29 cellular contexts compared by ENCODE assay signal in the genomic region with DNA sequence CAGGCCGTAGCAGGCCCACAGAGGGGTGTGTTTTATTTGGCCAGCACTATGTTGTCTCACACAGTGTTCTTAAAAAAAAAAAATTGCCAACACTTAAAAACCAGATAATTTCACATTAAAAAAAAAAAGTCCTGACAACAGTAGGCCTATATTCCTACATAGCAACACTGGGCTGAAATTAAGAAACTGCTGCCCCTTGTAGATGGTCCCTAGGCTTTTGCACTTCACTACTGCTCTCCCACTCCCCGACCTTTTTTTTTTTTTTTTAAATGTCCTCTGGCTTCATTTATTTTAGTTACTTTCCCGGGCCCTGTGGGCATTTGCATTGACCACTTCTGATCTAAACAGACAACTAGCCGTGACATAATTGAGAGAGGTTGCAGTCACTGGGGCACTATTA. TPM values are rescaled to one million over a fixed set of nuclear protein-coding genes. Genes with fewer than 3 reads are reported as not detected.
"Had no signal": no experiment of that assay in that cellular context is flagged by ENCODE, and none has a peak within 500 bp of the region (broad histone marks: within the 10 kb centered on the region; RNA-seq: fewer than 3 reads in every experiment).

No MANE protein-coding gene starts in this region.

- H3K4me3 ChIP-seq: gastrocnemius medialis, heart left ventricle, hepatocyte, lung, mucosa of descending colon, neural progenitor cell, right atrium auricular region, stomach, thyroid gland, vagina had no signal

- H3K27ac Mint-ChIP-seq: endodermal cell; memory B cell; natural killer cell treated with Interleukin-12 subunit alpha and Interleukin-12 subunit beta and Interleukin-15 and Interleukin-18, amount 100 ng/mL, for 72 hours; neural progenitor cell; progenitor cell of endocrine pancreas; stimulated activated effector memory CD8-positive, alpha-beta T cell treated with anti-CD3 and anti-CD28 coated beads, Interleukin-12 subunit alpha, Interleukin-12 subunit beta, amount 100 ng/mL, for 72 hours had no signal

- H3K27me3 ChIP-seq: gastrocnemius medialis, hepatocyte, neural progenitor cell, right atrium auricular region, stomach, thyroid gland, vagina had no signal

- H3K9me3 Mint-ChIP-seq: endodermal cell; memory B cell; naive B cell; natural killer cell treated with Interleukin-12 subunit alpha and Interleukin-12 subunit beta and Interleukin-15 and Interleukin-18, amount 100 ng/mL, for 72 hours; neural progenitor cell; stimulated activated effector memory CD8-positive, alpha-beta T cell treated with anti-CD3 and anti-CD28 coated beads, Interleukin-12 subunit alpha, Interleukin-12 subunit beta, amount 100 ng/mL, for 72 hours had no signal

- H3K4me3 Mint-ChIP-seq: endodermal cell; memory B cell; naive B cell; natural killer cell treated with Interleukin-12 subunit alpha and Interleukin-12 subunit beta and Interleukin-15 and Interleukin-18, amount 100 ng/mL, for 72 hours; neural progenitor cell; stimulated activated effector memory CD8-positive, alpha-beta T cell treated with anti-CD3 and anti-CD28 coated beads, Interleukin-12 subunit alpha, Interleukin-12 subunit beta, amount 100 ng/mL, for 72 hours had no signal

- H3K4me1 Mint-ChIP-seq: endodermal cell had no signal

- ATAC-seq: esophagus mucosa; gastrocnemius medialis; heart left ventricle; left lobe of liver; mucosa of descending colon; natural killer cell treated with Interleukin-12 subunit alpha and Interleukin-12 subunit beta and Interleukin-15 and Interleukin-18, amount 100 ng/mL, for 72 hours; sciatic nerve; stimulated activated effector memory CD8-positive, alpha-beta T cell treated with anti-CD3 and anti-CD28 coated beads, Interleukin-12 subunit alpha, Interleukin-12 subunit beta, amount 100 ng/mL, for 72 hours had no signal

- H3K27ac ChIP-seq: epithelial cell of prostate, gastrocnemius medialis, heart left ventricle, hepatocyte, neural progenitor cell, parathyroid adenoma, right atrium auricular region, stomach, thyroid gland, vagina had no signal

- H3K27me3 Mint-ChIP-seq: progenitor cell of endocrine pancreas had no signal

- H3K36me3 Mint-ChIP-seq: memory B cell; naive B cell; natural killer cell treated with Interleukin-12 subunit alpha and Interleukin-12 subunit beta and Interleukin-15 and Interleukin-18, amount 100 ng/mL, for 72 hours; neural progenitor cell; stimulated activated effector memory CD8-positive, alpha-beta T cell treated with anti-CD3 and anti-CD28 coated beads, Interleukin-12 subunit alpha, Interleukin-12 subunit beta, amount 100 ng/mL, for 72 hours had no signal

- DNase-seq: effector CD8-positive, alpha-beta T cell; endodermal cell; foreskin fibroblast; gastrocnemius medialis; heart left ventricle; kidney; mucosa of descending colon; naive B cell; stimulated activated CD4-positive, alpha-beta T cell treated with anti-CD3 and anti-CD28 coated beads, Interleukin-2, amount 100 ng/mL, for 24 hours; stimulated activated CD4-positive, alpha-beta T cell treated with anti-CD3 and anti-CD28 coated beads, Interleukin-4, amount 100 ng/mL, for 24 hours; stimulated activated naive CD4-positive, alpha-beta T cell treated with Interleukin-2 at 50 U/mL for 16 hours; stomach; thyroid gland; trophoblast cell had no signal

RNA-seq across cellular contexts. Expression of gene SPAG6, which starts 36.0 kb away (rescaled TPM):
- total RNA-seq: esophagus mucosa, left lobe of liver, mucosa of descending colon, osteoblast, right atrium auricular region, stomach, vagina had no signal
